ENCODE assay signal across 1 cellular context in the genomic region with DNA sequence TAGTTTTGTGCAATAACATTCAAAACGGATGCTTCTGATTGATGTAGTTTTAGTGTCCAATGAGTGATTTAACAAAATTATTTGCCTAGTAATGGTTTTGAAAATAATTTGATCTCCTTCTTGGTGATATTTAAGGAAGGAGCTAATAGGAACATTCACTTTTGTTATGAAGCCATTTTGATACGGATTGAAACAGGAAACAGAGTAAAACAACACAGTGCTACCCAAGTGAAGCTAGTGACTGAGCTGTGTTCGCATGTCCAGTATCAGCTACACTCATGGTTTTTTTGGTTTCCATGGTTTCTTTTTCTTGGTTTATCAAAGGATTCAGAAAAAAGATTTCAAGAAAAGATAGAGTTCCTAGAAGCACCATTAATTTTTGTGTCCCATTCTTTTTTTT.
TF ChIP-seq lines count a peak whose summit lies in the region.

No MANE protein-coding gene starts in this region.

TF ChIP-seq in endothelial cell of umbilical vein, 7 proteins besides CTCF, POLR2A, EP300 and RAD21:
- TF ChIP-seq, protein P1, sequence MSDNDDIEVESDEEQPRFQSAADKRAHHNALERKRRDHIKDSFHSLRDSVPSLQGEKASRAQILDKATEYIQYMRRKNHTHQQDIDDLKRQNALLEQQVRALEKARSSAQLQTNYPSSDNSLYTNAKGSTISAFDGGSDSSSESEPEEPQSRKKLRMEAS (IDR thresholded peaks at IDR 0.05; ENCODE audit: insufficient read depth, insufficient read length): no peak
- TF ChIP-seq GATA2 (IDR thresholded peaks at IDR 0.05; ENCODE audit: insufficient read depth, insufficient read length, low read depth, low read length): no peak
- no peak for TF ChIP-seq JUN (IDR thresholded peaks at IDR 0.05; ENCODE audit: borderline replicate concordance, insufficient read depth, insufficient read length, low read depth)
- no peak for TF ChIP-seq FOS (IDR thresholded peaks at IDR 0.05; ENCODE audit: borderline replicate concordance, insufficient read depth, low read length)
- TF ChIP-seq EZH2 (IDR thresholded peaks at IDR 0.05; ENCODE audit: borderline replicate concordance, low read depth, low read length, severe bottlenecking): no peak
- TF ChIP-seq MYC (IDR thresholded peaks at IDR 0.05; ENCODE audit: low read depth, low read length): no peak
- TF ChIP-seq POLR2AphosphoS5 (IDR thresholded peaks at IDR 0.05; ENCODE audit: insufficient read depth, low read depth, low read length): no peak
